ENCODE assay signal across 1 cellular context in the genomic region with DNA sequence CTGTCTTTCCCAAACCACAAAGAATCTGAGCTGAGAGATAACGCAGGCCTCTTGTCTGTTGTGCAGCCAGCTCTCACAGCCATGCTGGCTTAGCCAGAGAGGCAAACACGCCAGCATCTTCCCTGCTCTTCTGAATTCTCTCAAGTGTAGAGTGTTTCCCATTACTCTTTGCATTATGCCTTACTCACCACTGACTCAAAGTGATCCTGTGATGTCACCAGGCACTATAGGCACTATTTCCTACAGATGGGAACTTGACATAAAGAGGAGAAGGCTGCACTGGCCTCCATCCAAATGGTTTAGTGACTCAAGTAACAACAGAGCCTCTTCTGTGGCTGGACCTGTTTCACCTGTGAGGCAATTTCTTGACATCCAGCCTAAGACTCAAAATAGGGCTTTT.
TF ChIP-seq lines count a peak whose summit lies in the region.

No MANE protein-coding gene starts in this region.

TF ChIP-seq in IMR-90, 13 proteins besides CTCF, POLR2A, EP300 and RAD21 (continued from another document):
- TF ChIP-seq RFX5 (IDR thresholded peaks at IDR 0.05; ENCODE audit: low read depth, low read length) (no peak), NFE2L2 (IDR thresholded peaks at IDR 0.05; ENCODE audit: low read depth, low read length) (peak; percentile 19; the same call in 1 of the 2 replicates), MAZ (IDR thresholded peaks at IDR 0.05; ENCODE audit: borderline replicate concordance, low read depth, low read length) (no peak), MAFK (IDR thresholded peaks at IDR 0.05; ENCODE audit: low read depth, low read length) (peak; percentile 44; the same call in 1 of the 2 replicates), CHD1 (IDR thresholded peaks at IDR 0.05; ENCODE audit: low read depth, low read length) (no peak), USF2 (IDR thresholded peaks at IDR 0.05; ENCODE audit: low read depth, low read length) (no peak)
